ENCODE assay signal across 38 cellular contexts in genomic region chr17:55889271-55889670, GRCh38.
"Had no signal": no experiment of that assay in that cellular context is flagged by ENCODE, and none has a peak within 500 bp of the region (broad histone marks: within the 10 kb centered on the region; RNA-seq: fewer than 3 reads in every experiment).

No MANE protein-coding gene starts in this region.

- H3K4me1 ChIP-seq: ascending aorta, Peyer's patch had no signal

- H3K36me3 Mint-ChIP-seq: activated CD8-positive, alpha-beta memory T cell treated with anti-CD3 and anti-CD28 coated beads, Interleukin-2, amount 10 ng/mL, durations not matched to agents 7 days and 5 days; activated naive CD8-positive, alpha-beta T cell treated with anti-CD3 and anti-CD28 coated beads, Interleukin-2, amount 10 ng/mL, durations not matched to agents 7 days and 5 days had no signal

- H3K9me3 ChIP-seq: ascending aorta, Peyer's patch had no signal

- H3K27me3 Mint-ChIP-seq: activated CD8-positive, alpha-beta memory T cell treated with anti-CD3 and anti-CD28 coated beads, Interleukin-2, amount 10 ng/mL, durations not matched to agents 7 days and 5 days had no signal

- H3K27me3 ChIP-seq: ascending aorta, Peyer's patch had no signal

- H3K27ac ChIP-seq: ascending aorta, Peyer's patch, RWPE1, WERI-Rb-1 had no signal

- H3K9me3 Mint-ChIP-seq: activated CD4-positive, alpha-beta memory T cell treated with anti-CD3 and anti-CD28 coated beads, Interleukin-2, amount 10 ng/mL, durations not matched to agents 7 days and 5 days; activated naive CD8-positive, alpha-beta T cell treated with anti-CD3 and anti-CD28 coated beads, Interleukin-2, amount 10 ng/mL, durations not matched to agents 7 days and 5 days; activated T-helper 2 cell treated with anti-CD3 and anti-CD28 coated beads, Interferon-gamma antibody, Interleukin-2, Interleukin-4, amounts not matched to agents 10 μg/mL and 5 μg/mL and 100 μg/mL, durations not matched to agents 14 hours and 24 hours and 36 hours had no signal

- ATAC-seq: activated CD8-positive, alpha-beta memory T cell treated with anti-CD3 and anti-CD28 coated beads, Interleukin-2, amount 10 ng/mL, durations not matched to agents 7 days and 5 days; PC-3; Right ventricle myocardium inferior had no signal

- H3K27ac Mint-ChIP-seq: activated CD4-positive, alpha-beta memory T cell treated with anti-CD3 and anti-CD28 coated beads, Interleukin-2, amount 10 ng/mL, durations not matched to agents 7 days and 5 days; activated CD8-positive, alpha-beta memory T cell treated with anti-CD3 and anti-CD28 coated beads, Interleukin-2, amount 10 ng/mL, durations not matched to agents 7 days and 5 days; activated naive CD4-positive, alpha-beta T cell treated with anti-CD3 and anti-CD28 coated beads, Interleukin-2, amount 50 U/mL, for 24 hours; activated naive CD8-positive, alpha-beta T cell treated with anti-CD3 and anti-CD28 coated beads, Interleukin-2, amount 10 ng/mL, durations not matched to agents 7 days and 5 days; activated T-helper 2 cell treated with anti-CD3 and anti-CD28 coated beads, Interferon-gamma antibody, Interleukin-2, Interleukin-4, amounts not matched to agents 10 μg/mL and 5 μg/mL and 100 μg/mL, durations not matched to agents 14 hours and 24 hours and 36 hours had no signal

- DNase-seq: activated CD4-positive, alpha-beta memory T cell treated with anti-CD3 and anti-CD28 coated beads, Interleukin-2, amount 10 ng/mL, durations not matched to agents 7 days and 5 days; activated CD4-positive, alpha-beta T cell treated with anti-CD3 and anti-CD28 coated beads for 1 hour; activated CD4-positive, alpha-beta T cell treated with anti-CD3 and anti-CD28 coated beads for 48 hours; activated CD4-positive, CD25-positive, alpha-beta regulatory T cell; activated CD8-positive, alpha-beta memory T cell treated with anti-CD3 and anti-CD28 coated beads for 24 hours; activated CD8-positive, alpha-beta memory T cell treated with anti-CD3 and anti-CD28 coated beads, Interleukin-2, amount 10 ng/mL, durations not matched to agents 7 days and 5 days; activated CD8-positive, alpha-beta memory T cell treated with anti-CD3 and anti-CD28 coated beads, Interleukin-2, amount 50 U/mL, for 48 hours; activated gamma-delta T cell; activated naive CD4-positive, alpha-beta T cell treated with Interleukin-2 at 50 U/mL for 16 hours; activated naive CD8-positive, alpha-beta T cell treated with anti-CD3 and anti-CD28 coated beads, Interleukin-2, amount 10 ng/mL, durations not matched to agents 7 days and 5 days; activated T-cell treated with anti-CD3 and anti-CD28 coated beads, Interleukin-2, amount 50 U/mL, for 1 hour; amygdala; caudate nucleus; cerebellar nuclear complex; Karpas-422; KBM-7; NCI-H1092 treated with DMSO at 0.1 percent for 48 hours; NCI-H1417; NCI-H146; NCI-H187; NCI-H2029 treated with DMSO at 0.1 percent for 48 hours; NCI-H2107; NCI-H2171; NCI-H510A; NCI-H526; NCI-H748 treated with DMSO at 0.1 percent for 48 hours; NK-92 treated with Interleukin-12 subunit alpha and Interleukin-12 subunit beta, amount 100 ng/mL, for 24 hours; PC-3; Peyer's patch; SIG-M5; SW 1271; T1000; WERI-Rb-1 had no signal

- H3K36me3 ChIP-seq: ascending aorta, Peyer's patch, WERI-Rb-1 had no signal

- H3K4me3 ChIP-seq: ascending aorta, Peyer's patch had no signal

- H3K4me1 Mint-ChIP-seq: activated CD4-positive, alpha-beta memory T cell treated with anti-CD3 and anti-CD28 coated beads, Interleukin-2, amount 10 ng/mL, durations not matched to agents 7 days and 5 days; activated CD8-positive, alpha-beta memory T cell treated with anti-CD3 and anti-CD28 coated beads, Interleukin-2, amount 10 ng/mL, durations not matched to agents 7 days and 5 days; activated naive CD4-positive, alpha-beta T cell treated with anti-CD3 and anti-CD28 coated beads, Interleukin-2, amount 50 U/mL, for 24 hours; activated naive CD8-positive, alpha-beta T cell treated with anti-CD3 and anti-CD28 coated beads, Interleukin-2, amount 10 ng/mL, durations not matched to agents 7 days and 5 days had no signal

- H3K4me3 Mint-ChIP-seq: activated CD4-positive, alpha-beta memory T cell treated with anti-CD3 and anti-CD28 coated beads, Interleukin-2, amount 10 ng/mL, durations not matched to agents 7 days and 5 days; activated CD8-positive, alpha-beta memory T cell treated with anti-CD3 and anti-CD28 coated beads, Interleukin-2, amount 10 ng/mL, durations not matched to agents 7 days and 5 days; activated naive CD4-positive, alpha-beta T cell treated with anti-CD3 and anti-CD28 coated beads, Interleukin-2, amount 50 U/mL, for 24 hours; activated naive CD8-positive, alpha-beta T cell treated with anti-CD3 and anti-CD28 coated beads, Interleukin-2, amount 10 ng/mL, durations not matched to agents 7 days and 5 days had no signal
